1 cellular context compared by ENCODE assay signal in genomic region chr1:162391790-162392563, GRCh38.
TF ChIP-seq lines count a peak whose summit lies in the region.

No MANE protein-coding gene starts in this region.

TF ChIP-seq in K562, 482 proteins besides CTCF, POLR2A, EP300 and RAD21 (continued from another document and continues in another):
- TF ChIP-seq ARID3A (IDR thresholded peaks at IDR 0.05; ENCODE audit: borderline replicate concordance, low read depth, low read length) (no peak; the same call in 1 of the 2 replicates), HDAC8 (tag; IDR thresholded peaks at IDR 0.05) (no peak), LCOR (CRISPR knock-in tag; IDR thresholded peaks at IDR 0.05) (peak; percentile 54; the same call in 1 of the 2 replicates), PURB (CRISPR knock-in tag; IDR thresholded peaks at IDR 0.05; ENCODE audit: low read depth) (no peak), SFPQ (IDR thresholded peaks at IDR 0.05; ENCODE audit: low read depth, low read length) (no peak), ZNF263 (CRISPR knock-in tag; IDR thresholded peaks at IDR 0.05; ENCODE audit: borderline replicate concordance) (no peak), KLF1 (tag; IDR thresholded peaks at IDR 0.05) (no peak), DEAF1 (CRISPR knock-in tag; IDR thresholded peaks at IDR 0.05) (peak; percentile 82), ZNF511 (CRISPR knock-in tag; IDR thresholded peaks at IDR 0.05) (no peak), NCOA1 (IDR thresholded peaks at IDR 0.05; ENCODE audit: low read depth) (no peak), ZBTB5 (IDR thresholded peaks at IDR 0.05) (0 out of 2 replicates have a peak, but pooled peaks have one; percentile 57), HES1 (IDR thresholded peaks at IDR 0.05; ENCODE audit: low read depth) (no peak), ZNF764 (CRISPR knock-in tag; IDR thresholded peaks at IDR 0.05; ENCODE audit: low read depth) (no peak), ZNF431 (CRISPR knock-in tag; IDR thresholded peaks at IDR 0.05) (no peak), ZNF282 (CRISPR knock-in tag; IDR thresholded peaks at IDR 0.05) (no peak), HIVEP1 (CRISPR knock-in tag; IDR thresholded peaks at IDR 0.05) (no peak), ZNF146 (CRISPR knock-in tag; IDR thresholded peaks at IDR 0.05; ENCODE audit: unreplicated experiment) (no peak), ZNF212 (CRISPR knock-in tag; IDR thresholded peaks at IDR 0.05) (no peak), PYGO2 (tag; IDR thresholded peaks at IDR 0.05) (no peak), ID3 (CRISPR knock-in tag; IDR thresholded peaks at IDR 0.05) (no peak), ID3 (tag; IDR thresholded peaks at IDR 0.05) (peak; percentile 59; the same call in 1 of the 2 replicates), RBM22 (IDR thresholded peaks at IDR 0.05; ENCODE audit: low read depth, low read length, poor library complexity, severe bottlenecking) (no peak), TFE3 (CRISPR knock-in tag; IDR thresholded peaks at IDR 0.05) (no peak), ZNF668 (CRISPR knock-in tag; IDR thresholded peaks at IDR 0.05) (no peak), CHD1 (IDR thresholded peaks at IDR 0.05; ENCODE audit: low read length) (no peak), ZFP36 (IDR thresholded peaks at IDR 0.05; ENCODE audit: low read depth, low read length, partially characterized antibody) (no peak), ZNF133 (CRISPR knock-in tag; IDR thresholded peaks at IDR 0.05) (no peak), L3MBTL2 (IDR thresholded peaks at IDR 0.05) (no peak), ZC3H8 (IDR thresholded peaks at IDR 0.05) (peak; percentile 62; the same call in 1 of the 2 replicates), NR1H2 (CRISPR knock-in tag; IDR thresholded peaks at IDR 0.05) (no peak), ELF1 (tag; IDR thresholded peaks at IDR 0.05) (no peak), BRF2 (IDR thresholded peaks at IDR 0.05; ENCODE audit: borderline replicate concordance, insufficient read depth, insufficient read length) (no peak), BMI1 (IDR thresholded peaks at IDR 0.05; ENCODE audit: low read length) (no peak), HSF4 (CRISPR knock-in tag; IDR thresholded peaks at IDR 0.05; ENCODE audit: borderline replicate concordance) (no peak), IRF2 (CRISPR knock-in tag; IDR thresholded peaks at IDR 0.05) (no peak), ZEB2 (IDR thresholded peaks at IDR 0.05) (peak; percentile 14; the same call in 1 of the 2 replicates), JUN (IDR thresholded peaks at IDR 0.05; ENCODE audit: borderline replicate concordance, low read depth, low read length) (no peak), JUN (CRISPR knock-in tag; IDR thresholded peaks at IDR 0.05; ENCODE audit: borderline replicate concordance) (no peak), BRCA1 (IDR thresholded peaks at IDR 0.05) (no peak), BRCA1 (CRISPR knock-in tag; IDR thresholded peaks at IDR 0.05) (no peak), HMG20A (CRISPR knock-in tag; conservative IDR thresholded peaks at IDR 0.05) (no peak), ARID1B (IDR thresholded peaks at IDR 0.05) (peak; percentile 82), POLR2AphosphoS2 (IDR thresholded peaks at IDR 0.05; ENCODE audit: low read length) (no peak), TARDBP (IDR thresholded peaks at IDR 0.05) (no peak), TAF1 (IDR thresholded peaks at IDR 0.05; ENCODE audit: control insufficient read depth, extremely low read depth, insufficient read depth, low read length, severe bottlenecking) (no peak), ZNF407 (IDR thresholded peaks at IDR 0.05; ENCODE audit: low read depth) (no peak)
